Comparison of ENCODE assay signal across 31 cellular contexts in genomic region chr12:56699020-56699661, GRCh38. TPM values are rescaled to one million over a fixed set of nuclear protein-coding genes. Genes with fewer than 3 reads are reported as not detected.
DNase-seq lines count a peak whose midpoint lies in the region; ATAC-seq and TF ChIP-seq lines count a peak whose summit lies in the region.
"Had no signal": no experiment of that assay in that cellular context is flagged by ENCODE, and none has a peak within 500 bp of the region (broad histone marks: within the 10 kb centered on the region; RNA-seq: fewer than 3 reads in every experiment).

No MANE protein-coding gene starts in this region.

- POLR2A ChIA-PET in OCI-LY7 (lab: Charles Lee) = no interaction called here

- H3K9me2 ChIP-seq in Loucy (replicated peaks; ENCODE audit: low read depth, low read length) (no peaks in the 10 kb centered on the region), OCI-LY7 (ENCODE audit: insufficient read depth, low read length) (no peaks in the 10 kb centered on the region)

- no peaks in the 10 kb centered on the region for H4K20me1 ChIP-seq in Loucy (ENCODE audit: insufficient read depth, low read length, poor library complexity, severe bottlenecking)
- H4K20me1 ChIP-seq in OCI-LY7 (ENCODE audit: insufficient read depth, low read length) = no peaks in the 10 kb centered on the region

- intact Hi-C loops in OCI-LY7 (cut with micrococcal nuclease; ENCODE audit: unreplicated experiment) = no loop called here
- intact Hi-C loops in dorsolateral prefrontal cortex (cut with DNase I) = no loop called here

- no TSS peak for BruUV-seq in OCI-LY7 (replicated peaks; lab: Mats Ljungman, UMichigan)

- H3K4me1 ChIP-seq in Loucy (ENCODE audit: insufficient read depth, low read length, poor library complexity, severe bottlenecking) = peaks cover 4% of the 10 kb centered on the region
- H3K4me1 ChIP-seq in OCI-LY7 (ENCODE audit: insufficient read depth, low read length, poor library complexity, severe bottlenecking) = peaks cover 12% of the 10 kb centered on the region
- H3K4me1 ChIP-seq: adrenal gland, body of pancreas, left ventricle myocardium inferior, testis, vagina had no signal

- H3K4me2 ChIP-seq in Loucy (ENCODE audit: low read depth, low read length, poor library complexity, severe bottlenecking) (no peak overlapping the region), OCI-LY7 (ENCODE audit: low read length) (no peak overlapping the region)

- H2AFZ ChIP-seq in Loucy (ENCODE audit: low read length) (0 out of 2 replicates have a peak overlapping the region, but pooled peaks have one; percentile 45), OCI-LY7 (ENCODE audit: low read length) (peak overlapping the region; percentile 55; the same call in 1 of the 2 replicates)

- no peak overlapping the region for H3K27ac ChIP-seq in OCI-LY7 (ENCODE audit: low read depth, low read length, poor library complexity, severe bottlenecking)
- H3K27ac ChIP-seq in dorsolateral prefrontal cortex = no peak overlapping the region
- H3K27ac ChIP-seq: adrenal gland, body of pancreas, left ventricle myocardium inferior, testis, vagina, WERI-Rb-1 had no signal

- no peaks in the 10 kb centered on the region for H3K36me3 ChIP-seq in Loucy (ENCODE audit: insufficient read depth, low read length)
- H3K36me3 ChIP-seq in OCI-LY7 (ENCODE audit: insufficient read depth, low read length) = no peaks in the 10 kb centered on the region
- H3K36me3 ChIP-seq: adrenal gland, HAP-1, left ventricle myocardium inferior, vagina, WERI-Rb-1 had no signal

- H3K9me3 ChIP-seq in Loucy (ENCODE audit: insufficient read depth, low read depth, low read length) (no peaks in the 10 kb centered on the region), OCI-LY7 (ENCODE audit: low read length) (no peaks in the 10 kb centered on the region)
- H3K9me3 ChIP-seq: adrenal gland, body of pancreas, HAP-1, left ventricle myocardium inferior, testis, vagina had no signal

- ATAC-seq in HG03469 (IDR thresholded peaks at IDR 0.05; ENCODE audit: unreplicated experiment) = no peak
- ATAC-seq in GM21515 (IDR thresholded peaks at IDR 0.05; ENCODE audit: unreplicated experiment) = no peak
- ATAC-seq: activated T-cell treated with anti-CD3 and anti-CD28 coated beads, Interleukin-2, amount 50 U/mL, for 4 hours; body of pancreas; CD8-positive, alpha-beta T cell; T-helper 17 cell had no signal

- H3K4me3 ChIP-seq in Loucy (ENCODE audit: low read length, poor library complexity, severe bottlenecking) (no peak overlapping the region), OCI-LY7 (ENCODE audit: low read depth, low read length, poor library complexity, severe bottlenecking) (no peak overlapping the region), fibroblast of pulmonary artery (replicated peaks; ENCODE audit: low read depth, low read length) (no peak overlapping the region), dorsolateral prefrontal cortex (no peak overlapping the region)
- H3K4me3 ChIP-seq: adrenal gland, body of pancreas, HAP-1, left ventricle myocardium inferior, testis, vagina had no signal

- TF ChIP-seq CTCF in Loucy (conservative IDR thresholded peaks at IDR 0.05; ENCODE audit: low read length) (no peak), OCI-LY7 (conservative IDR thresholded peaks at IDR 0.05; ENCODE audit: low read length) (no peak), fibroblast of pulmonary artery (IDR thresholded peaks at IDR 0.05; ENCODE audit: low read length, missing control alignments) (no peak), dorsolateral prefrontal cortex (IDR thresholded peaks at IDR 0.05 in 54 of 56, conservative IDR thresholded peaks at IDR 0.05 in 2 of 56; ENCODE audit: low read depth in 1 of 56, partially characterized antibody in 56 of 56) (no peak)

- CTCF ChIA-PET in OCI-LY7 (lab: Charles Lee; ENCODE audit: unreplicated experiment) = no interaction called here

- no peaks in the 10 kb centered on the region for H3K79me2 ChIP-seq in Loucy (ENCODE audit: insufficient read depth, low read length)
- no peaks in the 10 kb centered on the region for H3K79me2 ChIP-seq in OCI-LY7 (ENCODE audit: insufficient read depth, low read depth, low read length)

- peak; percentile 15 for DNase-seq in ELF-1 (ENCODE audit: low read depth, low spot score)
- DNase-seq in OCI-LY7 (ENCODE audit: low spot score) = no peak
- DNase-seq in fibroblast of pulmonary artery (ENCODE audit: low read depth) = peak; percentile 46
- DNase-seq in dorsolateral prefrontal cortex = no peak
- no peak for DNase-seq in NCI-H2196 (lab: John Stamatoyannopoulos, UW; ENCODE audit: unreplicated experiment)
- DNase-seq: activated CD4-positive, alpha-beta T cell treated with anti-CD3 and anti-CD28 coated beads, Interleukin-2, amount 10 ng/mL, durations not matched to agents 7 days and 5 days; activated T-cell treated with anti-CD3 and anti-CD28 coated beads, Interleukin-2, amount 50 U/mL, for 4 hours; adrenal gland; body of pancreas; CD8-positive, alpha-beta T cell; cerebellar nuclear complex; DMS 273 treated with DMSO at 0.1 percent for 48 hours; glutamatergic neuron; islet precursor cell; KG1; left ventricle myocardium inferior; NCI-H1092; NCI-H1694 treated with DMSO at 0.1 percent for 48 hours; NCI-H2171; NCI-H510A treated with DMSO at 0.1 percent for 48 hours; NK-92 treated with Interleukin-12 subunit alpha and Interleukin-12 subunit beta, amount 100 ng/mL, for 24 hours; RPMI8226; stimulated activated naive CD4-positive, alpha-beta T cell treated with Interleukin-2 at 50 U/mL for 16 hours; T-helper 17 cell; testis; WERI-Rb-1 had no signal

- H3K9ac ChIP-seq in Loucy (ENCODE audit: low read depth, low read length, poor library complexity, severe bottlenecking) = no peak overlapping the region

- no peaks in the 10 kb centered on the region for H3F3A ChIP-seq in Loucy (ENCODE audit: low read depth)

- no peaks in the 10 kb centered on the region for H3K27me3 ChIP-seq in Loucy (ENCODE audit: insufficient read depth, low read length, poor library complexity, severe bottlenecking)
- H3K27me3 ChIP-seq in dorsolateral prefrontal cortex = no peaks in the 10 kb centered on the region
- H3K27me3 ChIP-seq: adrenal gland, body of pancreas, testis, vagina had no signal

RNA-seq across cellular contexts. Expression of gene PTGES3, which starts 11.1 kb away (rescaled TPM):
- total RNA-seq in OCI-LY7 (2014; rRNA removed; shearing (Covaris generic)) = 77.3 and 91.2 TPM in 2 replicates
- total RNA-seq in OCI-LY7 (2022) = 231 and 269 TPM in 2 replicates
- total RNA-seq in dorsolateral prefrontal cortex = 100 to 1,000 TPM; 109 to 354 (median 170) TPM

RNA-seq across cellular contexts. Expression of gene NACA, which starts 26.0 kb away (rescaled TPM):
- total RNA-seq in OCI-LY7 (2014; rRNA removed; shearing (Covaris generic)) = 1,560 and 1,723 TPM in 2 replicates
- total RNA-seq in OCI-LY7 (2022) (879 and 892 TPM in 2 replicates), dorsolateral prefrontal cortex (100 to 1,000 TPM; 265 to 487 (median 373) TPM)

RNA-seq across cellular contexts. Expression of gene PRIM1, which starts 53.0 kb away (rescaled TPM):
- 17.1 and 20.4 TPM in 2 replicates for total RNA-seq in OCI-LY7 (2014; rRNA removed; shearing (Covaris generic))
- 49.5 and 53.5 TPM in 2 replicates for total RNA-seq in OCI-LY7 (2022)
- total RNA-seq in dorsolateral prefrontal cortex = 10 to 100 TPM in 64 of 120 experiments, 1 to 10 TPM in 56; 5.5 to 17.4 (median 10.2) TPM

RNA-seq across cellular contexts. Expression of gene ATP5F1B, which starts 53.4 kb away (rescaled TPM):
- total RNA-seq in OCI-LY7 (2014; rRNA removed; shearing (Covaris generic)) = 348 and 385 TPM in 2 replicates
- total RNA-seq in OCI-LY7 (2022) (732 and 737 TPM in 2 replicates), dorsolateral prefrontal cortex (100 to 1,000 TPM; 248 to 863 (median 546) TPM)

Comparison
In these comparisons a context has a peak if more than half of its experiments do, and no peak if none do; other contexts are left out.
1. DNase-seq: peak in ELF-1 (single experiment) and fibroblast of pulmonary artery (single experiment); none in OCI-LY7 (single experiment), dorsolateral prefrontal cortex (0 of 10) and NCI-H2196 (single experiment).